11 cellular contexts compared by ENCODE assay signal in the genomic region with DNA sequence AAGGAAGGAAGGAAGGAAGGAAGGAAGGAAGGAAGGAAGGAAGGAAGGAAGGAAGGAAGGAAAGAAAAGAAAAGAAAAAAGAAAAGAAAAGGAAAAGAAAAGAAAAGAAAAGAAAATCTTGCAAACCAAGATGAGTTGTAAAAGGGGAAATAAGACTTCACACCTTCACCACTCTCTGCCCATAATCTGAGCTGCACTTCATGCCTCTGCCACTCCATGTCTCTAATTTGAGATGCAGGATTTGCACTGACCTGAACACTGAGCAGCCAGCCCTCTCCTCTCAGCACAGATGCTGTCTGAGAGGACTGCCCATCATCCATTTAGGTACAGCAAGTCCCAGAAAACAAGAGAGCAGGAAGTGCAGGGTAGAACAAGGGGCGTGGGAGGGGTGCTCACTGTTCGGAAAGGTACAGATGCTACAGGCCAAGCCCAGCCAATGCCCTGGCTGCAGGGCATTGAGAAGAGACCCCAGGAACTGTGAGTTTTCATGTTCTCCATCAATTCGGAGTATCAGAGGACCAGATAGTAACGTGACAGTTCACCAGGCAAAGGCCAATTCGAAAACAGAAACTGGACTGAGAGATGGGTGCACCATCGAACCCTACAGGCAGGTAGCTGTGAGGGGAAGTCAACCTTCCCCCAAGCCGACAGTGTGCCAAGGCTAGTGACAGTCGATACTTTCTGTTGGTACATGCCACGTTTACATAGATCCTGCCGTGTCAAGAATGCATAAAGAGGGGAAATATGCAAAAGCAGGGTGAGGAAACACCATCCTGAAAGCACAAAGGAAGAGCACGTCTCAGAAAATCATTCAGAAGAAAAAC.
A peak's percentile ranks its signal among the peaks of the same experiment; 100 is the strongest.
DNase-seq lines count a peak whose midpoint lies in the region; ATAC-seq and FAIRE-seq lines count a peak whose summit lies in the region.
"Had no signal": no experiment of that assay in that cellular context is flagged by ENCODE, and none has a peak within 500 bp of the region (broad histone marks: within the 10 kb centered on the region; RNA-seq: fewer than 3 reads in every experiment).

No MANE protein-coding gene starts in this region.

- H3K27me3 ChIP-seq in mesenchymal stem cell (ENCODE audit: control insufficient read depth in 1 of 2, insufficient read depth in 1 of 2, low read length in 2 of 2): no peaks in the 10 kb centered on the region

- H3K4me1 ChIP-seq in mesenchymal stem cell (ENCODE audit: control insufficient read depth, insufficient read depth, low read depth, low read length): peaks cover 2% of the 10 kb centered on the region

- H2BK12ac ChIP-seq in mesenchymal stem cell (ENCODE audit: low read length in 2 of 2): no peak overlapping the region

- H3K4me3 ChIP-seq in mesenchymal stem cell (ENCODE audit: insufficient read depth in 1 of 2, low read depth in 1 of 2, low read length in 2 of 2): no peak overlapping the region

- H3K14ac ChIP-seq in mesenchymal stem cell (ENCODE audit: low read length in 2 of 2): no peak overlapping the region

- WGBS in mesenchymal stem cell: 82% methylated on average over 11 of the region's 11 CpGs

- no peak overlapping the region for H2BK120ac ChIP-seq in mesenchymal stem cell (ENCODE audit: low read depth, low read length)

- H3K79me1 ChIP-seq in mesenchymal stem cell (replicated peaks; ENCODE audit: low read length, poor library complexity, severe bottlenecking): peaks cover 9% of the 10 kb centered on the region

- no peaks in the 10 kb centered on the region for H3K9me3 ChIP-seq in mesenchymal stem cell (ENCODE audit: control insufficient read depth, low read length)

- no peak overlapping the region for H3K27ac Mint-ChIP-seq in activated naive CD4-positive, alpha-beta T cell treated with anti-CD3 and anti-CD28 coated beads, Interleukin-2, amount 10 ng/mL, durations not matched to agents 7 days and 5 days
- H3K27ac Mint-ChIP-seq: HFFc6 had no signal

- peaks cover 2% of the 10 kb centered on the region for H3K9me3 Mint-ChIP-seq in activated naive CD4-positive, alpha-beta T cell treated with anti-CD3 and anti-CD28 coated beads, Interleukin-2, amount 10 ng/mL, durations not matched to agents 7 days and 5 days
- H3K9me3 Mint-ChIP-seq: HFFc6 had no signal

- DNase-seq in GM18507 (ENCODE audit: extremely low spot score, insufficient read length, low read depth) (no peak), mesenchymal stem cell (no peak), left lobe of liver (ENCODE audit: low spot score) (no peak), cortex of kidney (lab: John Stamatoyannopoulos, UW) (no peak), NCI-H748 (lab: John Stamatoyannopoulos, UW; ENCODE audit: unreplicated experiment) (no peak)
- DNase-seq in activated naive CD4-positive, alpha-beta T cell treated with anti-CD3 and anti-CD28 coated beads, Interleukin-2, amount 10 ng/mL, durations not matched to agents 7 days and 5 days: no peak
- DNase-seq: activated CD8-positive, alpha-beta memory T cell treated with anti-CD3 and anti-CD28 coated beads for 24 hours; DND-41; HFFc6 had no signal

- no peak overlapping the region for H3K4me2 ChIP-seq in mesenchymal stem cell (ENCODE audit: low read length, poor library complexity, severe bottlenecking)

- no peak overlapping the region for H3K4me3 Mint-ChIP-seq in activated naive CD4-positive, alpha-beta T cell treated with anti-CD3 and anti-CD28 coated beads, Interleukin-2, amount 10 ng/mL, durations not matched to agents 7 days and 5 days
- H3K4me3 Mint-ChIP-seq: HFFc6 had no signal

- H4K8ac ChIP-seq in mesenchymal stem cell (ENCODE audit: low read length): no peak overlapping the region

- H3K36me3 ChIP-seq in mesenchymal stem cell (ENCODE audit: control insufficient read depth in 1 of 2, insufficient read depth in 2 of 2, low read depth in 1 of 2, low read length in 2 of 2): no peaks in the 10 kb centered on the region

- peaks cover 4% of the 10 kb centered on the region for H3K27me3 Mint-ChIP-seq in activated naive CD4-positive, alpha-beta T cell treated with anti-CD3 and anti-CD28 coated beads, Interleukin-2, amount 10 ng/mL, durations not matched to agents 7 days and 5 days

- H2BK15ac ChIP-seq in mesenchymal stem cell (ENCODE audit: low read depth, poor library complexity, severe bottlenecking): no peak overlapping the region

- FAIRE-seq in GM18507 (lab: Jason Lieb, UNC): peak; percentile 97

- no peak overlapping the region for H4K91ac ChIP-seq in mesenchymal stem cell (ENCODE audit: low read length)

- CTCF ChIA-PET in activated naive CD4-positive, alpha-beta T cell treated with anti-CD3 and anti-CD28 coated beads, Interleukin-2, amount 10 ng/mL, durations not matched to agents 7 days and 5 days (lab: Charles Lee): no interaction called here

- H2AFZ ChIP-seq in mesenchymal stem cell (ENCODE audit: low read depth, low read length): no peak overlapping the region

- H3K23ac ChIP-seq in mesenchymal stem cell (ENCODE audit: low read length in 2 of 2): no peak overlapping the region

- no peaks in the 10 kb centered on the region for H3K4me1 Mint-ChIP-seq in activated naive CD4-positive, alpha-beta T cell treated with anti-CD3 and anti-CD28 coated beads, Interleukin-2, amount 10 ng/mL, durations not matched to agents 7 days and 5 days

- H3K9ac ChIP-seq in mesenchymal stem cell (ENCODE audit: low read length): peak overlapping the region; percentile 6

- no peaks in the 10 kb centered on the region for H3K36me3 Mint-ChIP-seq in activated naive CD4-positive, alpha-beta T cell treated with anti-CD3 and anti-CD28 coated beads, Interleukin-2, amount 10 ng/mL, durations not matched to agents 7 days and 5 days

- H2AK5ac ChIP-seq in mesenchymal stem cell (ENCODE audit: low read length, severe bottlenecking): no peak overlapping the region

- H2BK5ac ChIP-seq in mesenchymal stem cell (ENCODE audit: low read depth, low read length, poor library complexity, severe bottlenecking): no peak overlapping the region

- no peak overlapping the region for H3K27ac ChIP-seq in mesenchymal stem cell (ENCODE audit: low read length, poor library complexity, severe bottlenecking)

- ATAC-seq in GM21423 (IDR thresholded peaks at IDR 0.05; ENCODE audit: unreplicated experiment): peak; percentile 49
- peak; percentile 43 for ATAC-seq in HG03196 (IDR thresholded peaks at IDR 0.05; ENCODE audit: unreplicated experiment)
- no peak for ATAC-seq in left lobe of liver

- no peak overlapping the region for H3K4ac ChIP-seq in mesenchymal stem cell (ENCODE audit: low read depth in 1 of 2, low read length in 2 of 2)

- H3K18ac ChIP-seq in mesenchymal stem cell (ENCODE audit: low read depth in 1 of 2, low read length in 2 of 2): no peak overlapping the region
